19 cellular contexts compared by ENCODE assay signal in genomic region chr3:86958534-86958933, GRCh38. TPM values are rescaled to one million over a fixed set of nuclear protein-coding genes. Genes with fewer than 3 reads are reported as not detected.
DNase-seq lines count a peak whose midpoint lies in the region; ATAC-seq, FAIRE-seq and TF ChIP-seq lines count a peak whose summit lies in the region.
"Had no signal": no experiment of that assay in that cellular context is flagged by ENCODE, and none has a peak within 500 bp of the region (broad histone marks: within the 10 kb centered on the region; RNA-seq: fewer than 3 reads in every experiment).

No MANE protein-coding gene starts in this region.

- H3K27ac ChIP-seq in HUES48 (ENCODE audit: low read depth, low read length), result peak overlapping the region; percentile 11
- no peak overlapping the region for H3K27ac ChIP-seq in keratinocyte (ENCODE audit: control insufficient read depth, insufficient read depth, low read length)
- H3K27ac ChIP-seq: colonic mucosa, HL-60, parathyroid adenoma, spleen had no signal

- no peaks in the 10 kb centered on the region for H3K9me3 ChIP-seq in HUES48 (ENCODE audit: control insufficient read depth, insufficient read depth, low read length)
- H3K9me3 ChIP-seq in keratinocyte (ENCODE audit: control insufficient read depth, low read depth, low read length), result no peaks in the 10 kb centered on the region
- H3K9me3 ChIP-seq: BE2C, colonic mucosa, spleen had no signal

- H3K4me3 Mint-ChIP-seq in stimulated activated naive B cell treated with anti-CD40 and anti-IgM and Interleukin-4, amounts not matched to agents 10 μg/mL and 1 μg/mL and 100 μg/mL, for 72 hours, result no peak overlapping the region
- H3K4me3 Mint-ChIP-seq: activated CD4-positive, alpha-beta T cell treated with anti-CD3 and anti-CD28 coated beads, Interleukin-2, amount 10 ng/mL, durations not matched to agents 7 days and 5 days; activated naive CD8-positive, alpha-beta T cell treated with anti-CD3 and anti-CD28 coated beads, Interleukin-2, amount 10 ng/mL, durations not matched to agents 7 days and 5 days had no signal

- no peaks in the 10 kb centered on the region for H4K20me1 ChIP-seq in keratinocyte (ENCODE audit: control insufficient read depth, extremely low read depth, insufficient read depth, low read length)

- no peak overlapping the region for H3K4me3 ChIP-seq in HUES48 (ENCODE audit: low read depth, low read length)
- H3K4me3 ChIP-seq in choroid plexus epithelial cell (ENCODE audit: low read depth, low read length), result no peak overlapping the region
- H3K4me3 ChIP-seq in keratinocyte (ENCODE audit: control insufficient read depth in 2 of 3, extremely low read depth in 1 of 3, insufficient read depth in 2 of 3, low read depth in 1 of 3, low read length in 3 of 3), result no peak overlapping the region
- H3K4me3 ChIP-seq: colonic mucosa, spleen had no signal

- no peaks in the 10 kb centered on the region for H3K79me2 ChIP-seq in keratinocyte (ENCODE audit: control insufficient read depth, insufficient read depth, low read length)
- H3K79me2 ChIP-seq: parathyroid adenoma had no signal

- no peak overlapping the region for H3K4me2 ChIP-seq in keratinocyte (ENCODE audit: control insufficient read depth, extremely low read depth, insufficient read depth, low read depth, low read length)

- no peak overlapping the region for H3K27ac Mint-ChIP-seq in stimulated activated naive B cell treated with anti-CD40 and anti-IgM and Interleukin-4, amounts not matched to agents 10 μg/mL and 1 μg/mL and 100 μg/mL, for 72 hours
- H3K27ac Mint-ChIP-seq: activated CD4-positive, alpha-beta T cell treated with anti-CD3 and anti-CD28 coated beads, Interleukin-2, amount 10 ng/mL, durations not matched to agents 7 days and 5 days; activated naive CD8-positive, alpha-beta T cell treated with anti-CD3 and anti-CD28 coated beads, Interleukin-2, amount 10 ng/mL, durations not matched to agents 7 days and 5 days had no signal

- no peaks in the 10 kb centered on the region for H3K27me3 Mint-ChIP-seq in stimulated activated naive B cell treated with anti-CD40 and anti-IgM and Interleukin-4, amounts not matched to agents 10 μg/mL and 1 μg/mL and 100 μg/mL, for 72 hours
- H3K27me3 Mint-ChIP-seq: activated CD4-positive, alpha-beta T cell treated with anti-CD3 and anti-CD28 coated beads, Interleukin-2, amount 10 ng/mL, durations not matched to agents 7 days and 5 days; activated naive CD8-positive, alpha-beta T cell treated with anti-CD3 and anti-CD28 coated beads, Interleukin-2, amount 10 ng/mL, durations not matched to agents 7 days and 5 days had no signal

- H3K9me1 ChIP-seq in keratinocyte (ENCODE audit: control insufficient read depth, extremely low read depth, insufficient read depth, low read length), result no peaks in the 10 kb centered on the region

- no peak overlapping the region for H3K9ac ChIP-seq in HUES48 (ENCODE audit: low read depth, low read length)
- no peak overlapping the region for H3K9ac ChIP-seq in keratinocyte (ENCODE audit: control insufficient read depth, extremely low read depth, insufficient read depth, low read length)
- H3K9ac ChIP-seq: parathyroid adenoma had no signal

- no peaks in the 10 kb centered on the region for H3K36me3 ChIP-seq in HUES48 (ENCODE audit: control insufficient read depth, insufficient read depth, low read length)
- H3K36me3 ChIP-seq in keratinocyte (ENCODE audit: control insufficient read depth in 2 of 2, extremely low read depth in 1 of 2, insufficient read depth in 2 of 2, low read length in 2 of 2), result no peaks in the 10 kb centered on the region
- H3K36me3 ChIP-seq: BE2C, colonic mucosa, spleen had no signal

- H2AFZ ChIP-seq in keratinocyte (ENCODE audit: control insufficient read depth, low read length), result no peak overlapping the region
- H2AFZ ChIP-seq: parathyroid adenoma had no signal

- no peak for ATAC-seq in stimulated activated naive B cell treated with anti-CD40 and anti-IgM and Interleukin-4, amounts not matched to agents 10 μg/mL and 1 μg/mL and 100 μg/mL, for 72 hours (replicated peaks)
- ATAC-seq in HG02981 (IDR thresholded peaks at IDR 0.05; ENCODE audit: unreplicated experiment), result no peak

- dilution Hi-C loops in keratinocyte (cut with MboI; ENCODE audit: extremely low pct_ligation_motif_present, low sequenced_read_pairs), result no loop called here

- H3K4me1 ChIP-seq in HUES48 (ENCODE audit: control insufficient read depth, insufficient read depth, low read length) (peaks cover 19% of the 10 kb centered on the region; the same call in 1 of the 2 replicates), keratinocyte (ENCODE audit: control insufficient read depth, extremely low read depth, insufficient read depth, low read length) (no peaks in the 10 kb centered on the region)
- H3K4me1 ChIP-seq: BE2C, colonic mucosa, parathyroid adenoma, spleen had no signal

- peak; percentile 71 for FAIRE-seq in keratinocyte (lab: Jason Lieb, UNC)

- DNase-seq in AG09319 (ENCODE audit: extremely low read depth, low read depth) (peak; percentile 87), choroid plexus epithelial cell (ENCODE audit: low read depth) (peak; percentile 86), keratinocyte (ENCODE audit: low read depth, low spot score) (no peak), DMS 273 (lab: John Stamatoyannopoulos, UW; ENCODE audit: unreplicated experiment) (no peak)
- DNase-seq in activated effector memory CD4-positive, alpha-beta T cell treated with anti-CD3 and anti-CD28 coated beads, Interleukin-2, amount 50 U/mL, for 16 hours, result no peak
- DNase-seq in stimulated activated naive B cell treated with anti-CD40 and anti-IgM and Interleukin-4, amounts not matched to agents 10 μg/mL and 1 μg/mL and 100 μg/mL, for 72 hours, result no peak
- DNase-seq: activated CD4-positive, alpha-beta T cell treated with anti-CD3 and anti-CD28 coated beads, Interleukin-2, amount 10 ng/mL, durations not matched to agents 7 days and 5 days; activated naive CD8-positive, alpha-beta T cell treated with anti-CD3 and anti-CD28 coated beads, Interleukin-2, amount 10 ng/mL, durations not matched to agents 7 days and 5 days; BE2C; colonic mucosa; erythroblast; NCI-H2029 treated with DMSO at 0.1 percent for 48 hours; NCI-H774; Right ventricle myocardium superior; spleen had no signal

- no peaks in the 10 kb centered on the region for H3K36me3 Mint-ChIP-seq in stimulated activated naive B cell treated with anti-CD40 and anti-IgM and Interleukin-4, amounts not matched to agents 10 μg/mL and 1 μg/mL and 100 μg/mL, for 72 hours
- H3K36me3 Mint-ChIP-seq: activated naive CD8-positive, alpha-beta T cell treated with anti-CD3 and anti-CD28 coated beads, Interleukin-2, amount 10 ng/mL, durations not matched to agents 7 days and 5 days had no signal

- TF ChIP-seq CTCF in AG09319 (IDR thresholded peaks at IDR 0.05; ENCODE audit: low read depth, low read length), result no peak
- no peak for TF ChIP-seq CTCF in choroid plexus epithelial cell (conservative IDR thresholded peaks at IDR 0.05; ENCODE audit: low read depth, low read length)
- TF ChIP-seq CTCF in keratinocyte (optimal IDR thresholded peaks at IDR 0.05 in 1 of 3, IDR thresholded peaks at IDR 0.05 in 1 of 3, conservative IDR thresholded peaks at IDR 0.05 in 1 of 3; ENCODE audit: extremely low read depth in 1 of 3, insufficient read depth in 2 of 3, low read length in 3 of 3), result no peak

- no peaks in the 10 kb centered on the region for H3K27me3 ChIP-seq in HUES48 (ENCODE audit: control insufficient read depth, insufficient read depth, low read length)
- no peaks in the 10 kb centered on the region for H3K27me3 ChIP-seq in keratinocyte (ENCODE audit: control insufficient read depth, extremely low read depth, insufficient read depth, low read length)
- H3K27me3 ChIP-seq: colonic mucosa, spleen had no signal

- H3K4me1 Mint-ChIP-seq in stimulated activated naive B cell treated with anti-CD40 and anti-IgM and Interleukin-4, amounts not matched to agents 10 μg/mL and 1 μg/mL and 100 μg/mL, for 72 hours, result no peaks in the 10 kb centered on the region
- H3K4me1 Mint-ChIP-seq: activated CD4-positive, alpha-beta T cell treated with anti-CD3 and anti-CD28 coated beads, Interleukin-2, amount 10 ng/mL, durations not matched to agents 7 days and 5 days; activated naive CD8-positive, alpha-beta T cell treated with anti-CD3 and anti-CD28 coated beads, Interleukin-2, amount 10 ng/mL, durations not matched to agents 7 days and 5 days had no signal

- H3K9me3 Mint-ChIP-seq in stimulated activated naive B cell treated with anti-CD40 and anti-IgM and Interleukin-4, amounts not matched to agents 10 μg/mL and 1 μg/mL and 100 μg/mL, for 72 hours, result no peaks in the 10 kb centered on the region
- H3K9me3 Mint-ChIP-seq: activated CD4-positive, alpha-beta T cell treated with anti-CD3 and anti-CD28 coated beads, Interleukin-2, amount 10 ng/mL, durations not matched to agents 7 days and 5 days; activated naive CD8-positive, alpha-beta T cell treated with anti-CD3 and anti-CD28 coated beads, Interleukin-2, amount 10 ng/mL, durations not matched to agents 7 days and 5 days had no signal

RNA-seq across cellular contexts. Expression of gene VGLL3, which starts 32.4 kb away (rescaled TPM):
- polyA plus RNA-seq in keratinocyte, result 2.4 to 6.7 TPM (median 2.6 TPM) in 3 replicates
- 3.9 TPM for polyA plus RNA-seq in keratinocyte (2011; ENCODE audit: low read depth)
- 2.7 and 3.3 TPM in 2 replicates for polyA plus RNA-seq in keratinocyte (2011; cell fraction: cytosol; rRNA removed)
- 4.2 and 5.6 TPM in 2 replicates for polyA plus RNA-seq in keratinocyte (2011; cell fraction: nucleus; rRNA removed)
- polyA plus RNA-seq in keratinocyte (2012; ENCODE audit: low replicate concordance), result 1.8 and 6.5 TPM in 2 replicates
- 15.5 to 31.3 TPM (median 23.4 TPM) in 3 replicates for polyA minus RNA-seq in keratinocyte
- 6.5 TPM for polyA minus RNA-seq in keratinocyte (2011; cell fraction: cytosol; rRNA and poly(A)+ RNA removed)
- polyA minus RNA-seq in keratinocyte (2011; cell fraction: nucleus; rRNA and poly(A)+ RNA removed), result 3.5 and 5.8 TPM in 2 replicates

Comparison
In these comparisons a context has a peak if more than half of its experiments do, and no peak if none do; other contexts are left out.
1. DNase-seq: peak in AG09319 (single experiment) and choroid plexus epithelial cell (single experiment); none in keratinocyte (single experiment), activated effector memory CD4-positive, alpha-beta T cell treated with anti-CD3 and anti-CD28 coated beads, Interleukin-2, amount 50 U/mL, for 16 hours (single experiment), stimulated activated naive B cell treated with anti-CD40 and anti-IgM and Interleukin-4, amounts not matched to agents 10 μg/mL and 1 μg/mL and 100 μg/mL, for 72 hours (single experiment) and DMS 273 (single experiment).